ENCODE assay signal across 21 cellular contexts in genomic region chr5:58974083-58974482, GRCh38.
DNase-seq lines count a peak whose midpoint lies in the region; ATAC-seq, FAIRE-seq and TF ChIP-seq lines count a peak whose summit lies in the region.
"Had no signal": no experiment of that assay in that cellular context is flagged by ENCODE, and none has a peak within 500 bp of the region (broad histone marks: within the 10 kb centered on the region; RNA-seq: fewer than 3 reads in every experiment).

No MANE protein-coding gene starts in this region.

- no peak for TF ChIP-seq POLR2A in prostate gland (IDR thresholded peaks at IDR 0.05)

- H3K4me3 Mint-ChIP-seq in CD4-positive, alpha-beta T cell, result no peak overlapping the region
- H3K4me3 Mint-ChIP-seq: CD8-positive, alpha-beta T cell had no signal

- H3K4me1 Mint-ChIP-seq in CD4-positive, alpha-beta T cell (ENCODE audit: low read depth), result no peaks in the 10 kb centered on the region

- no peaks in the 10 kb centered on the region for H3K27me3 ChIP-seq in CD4-positive, alpha-beta T cell (ENCODE audit: control insufficient read depth, insufficient read depth, low read length)
- no peaks in the 10 kb centered on the region for H3K27me3 ChIP-seq in prostate gland (replicated peaks; ENCODE audit: insufficient read depth)
- H3K27me3 ChIP-seq: BLaER1 had no signal

- H3K4me1 ChIP-seq in prostate gland (replicated peaks), result no peaks in the 10 kb centered on the region
- H3K4me1 ChIP-seq: BLaER1 had no signal

- H3K36me3 Mint-ChIP-seq in CD4-positive, alpha-beta T cell (ENCODE audit: low read depth), result peaks cover 67% of the 10 kb centered on the region

- DNase-seq in CD4-positive, alpha-beta T cell, result no peak
- peak; percentile 70 for DNase-seq in NCI-H460 (ENCODE audit: extremely low read depth, low read depth)
- DNase-seq in epithelial cell of esophagus (ENCODE audit: low read depth), result peak; percentile 5
- DNase-seq in activated effector memory CD4-positive, alpha-beta T cell treated with anti-CD3 and anti-CD28 coated beads, Interleukin-2, amount 50 U/mL, for 16 hours, result no peak
- DNase-seq in prostate gland (ENCODE audit: low spot score), result no peak
- no peak for DNase-seq in HT-29 (ENCODE audit: low spot score)
- DNase-seq in DMS79 (lab: John Stamatoyannopoulos, UW), result no peak
- DNase-seq: CD8-positive, alpha-beta T cell; GDM1; IMR-90; NCI-H1105; NCI-H2029 treated with DMSO at 0.1 percent for 48 hours; NCI-H226; NCI-H524; NCI-H774; NK-92 treated with Interleukin-12 subunit alpha and Interleukin-12 subunit beta, amount 100 ng/mL, for 24 hours; OCI-M1 had no signal

- WGBS in prostate gland, result 17% methylated on average over 5 of the region's 5 CpGs

- H3K9me3 Mint-ChIP-seq in CD4-positive, alpha-beta T cell, result no peaks in the 10 kb centered on the region
- H3K9me3 Mint-ChIP-seq: CD8-positive, alpha-beta T cell had no signal

- no peak overlapping the region for H3K27ac ChIP-seq in CD4-positive, alpha-beta T cell (ENCODE audit: low read depth, low read length)
- no peak overlapping the region for H3K27ac ChIP-seq in prostate gland
- H3K27ac ChIP-seq: BLaER1 had no signal

- no peaks in the 10 kb centered on the region for H3K9me3 ChIP-seq in CD4-positive, alpha-beta T cell (ENCODE audit: control insufficient read depth, low read length)
- no peaks in the 10 kb centered on the region for H3K9me3 ChIP-seq in prostate gland
- H3K9me3 ChIP-seq: BLaER1 had no signal

- no peak for TF ChIP-seq CTCF in CD4-positive, alpha-beta T cell (IDR thresholded peaks at IDR 0.05)
- TF ChIP-seq CTCF in epithelial cell of esophagus (IDR thresholded peaks at IDR 0.05; ENCODE audit: insufficient read depth, low read depth, low read length, missing control alignments) (no peak), prostate gland (IDR thresholded peaks at IDR 0.05) (peak in 1 of 4 experiments; percentile 19)

- no peaks in the 10 kb centered on the region for H3K27me3 Mint-ChIP-seq in CD4-positive, alpha-beta T cell

- ATAC-seq in CD4-positive, alpha-beta T cell (ENCODE audit: poor library complexity), result no peak
- ATAC-seq: CD8-positive, alpha-beta T cell; Right ventricle myocardium inferior had no signal

- no peaks in the 10 kb centered on the region for H3K36me3 ChIP-seq in prostate gland

- H3K4me3 ChIP-seq in epithelial cell of esophagus (ENCODE audit: low read length), result no peak overlapping the region
- H3K4me3 ChIP-seq in prostate gland, result no peak overlapping the region
- H3K4me3 ChIP-seq: BLaER1 had no signal

- FAIRE-seq in A204.1 (lab: Jason Lieb, UNC), result peak; percentile 3
- FAIRE-seq: GM19239 had no signal

- H3K27ac Mint-ChIP-seq in CD4-positive, alpha-beta T cell, result peak overlapping the region; percentile 18
- H3K27ac Mint-ChIP-seq: CD8-positive, alpha-beta T cell had no signal

- intact Hi-C loops in CD4-positive, alpha-beta T cell (cut with DNase I, micrococcal nuclease), result loop anchor here in 1 of 2 experiments (5.0 kb wide), 2 partner anchors 148 to 198 kb away; no protein-coding TSS in a partner anchor
- intact Hi-C loops in prostate gland (cut with DNase I), result no loop called here

- CTCF ChIA-PET in CD4-positive, alpha-beta T cell (lab: Charles Lee), result no interaction called here

- POLR2A ChIA-PET in CD4-positive, alpha-beta T cell (lab: Charles Lee), result no interaction called here

Comparison
In these comparisons a context has a peak if more than half of its experiments do, and no peak if none do; other contexts are left out.
1. DNase-seq: peak in NCI-H460 (single experiment) and epithelial cell of esophagus (single experiment); none in CD4-positive, alpha-beta T cell (0 of 10), activated effector memory CD4-positive, alpha-beta T cell treated with anti-CD3 and anti-CD28 coated beads, Interleukin-2, amount 50 U/mL, for 16 hours (single experiment), prostate gland (single experiment), HT-29 (single experiment) and DMS79 (single experiment).